In the genomic region with DNA sequence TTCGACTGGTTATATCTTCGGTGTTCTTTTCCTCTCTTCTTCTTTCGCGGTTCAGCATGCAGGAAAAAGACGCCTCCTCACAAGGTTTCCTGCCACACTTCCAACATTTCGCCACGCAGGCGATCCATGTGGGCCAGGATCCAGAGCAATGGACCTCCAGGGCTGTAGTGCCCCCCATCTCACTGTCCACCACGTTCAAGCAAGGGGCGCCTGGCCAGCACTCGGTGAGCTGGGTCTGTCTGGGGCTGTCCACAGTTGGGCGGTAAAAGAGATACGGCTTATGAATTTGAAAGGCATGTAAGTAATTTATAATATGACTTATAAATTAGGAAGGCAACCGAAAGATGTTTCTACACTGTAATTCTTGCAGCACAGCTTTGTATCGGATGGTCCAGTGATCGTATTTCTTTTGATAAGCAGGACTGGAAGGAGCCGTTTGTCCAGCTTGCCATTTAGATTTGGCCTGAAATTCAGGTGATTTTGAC, we compare ENCODE assay signal across 8 cellular contexts. TPM values are rescaled to one million over a fixed set of nuclear protein-coding genes. Genes with fewer than 3 reads are reported as not detected.
DNase-seq lines count a peak whose midpoint lies in the region; ATAC-seq and TF ChIP-seq lines count a peak whose summit lies in the region.

No MANE protein-coding gene starts in this region.

- H3K27me3 Mint-ChIP-seq in central memory CD8-positive, alpha-beta T cell: peaks cover 10% of the 10 kb centered on the region

- 1 to 2% methylated on average over 6 to 17 of the region's 17 CpGs for WGBS in transverse colon (ENCODE audit: low coverage in 1 of 2), 2 donors

- no peaks in the 10 kb centered on the region for H3K9me3 Mint-ChIP-seq in central memory CD8-positive, alpha-beta T cell

- H3K36me3 ChIP-seq in lower lobe of right lung (no peaks in the 10 kb centered on the region), transverse colon (no peaks in the 10 kb centered on the region)

- H3K4me1 ChIP-seq in lower lobe of right lung: peaks cover 13% of the 10 kb centered on the region
- H3K4me1 ChIP-seq in transverse colon: peaks cover 0 to 20% (median 19%) of the 10 kb centered on the region in 4 donors

- no peak for TF ChIP-seq POLR2A in transverse colon (IDR thresholded peaks at IDR 0.05)

- H3K27me3 ChIP-seq in lower lobe of right lung (ENCODE audit: low read depth) (no peaks in the 10 kb centered on the region), transverse colon (no peaks in the 10 kb centered on the region)

- H3K27ac ChIP-seq in lower lobe of right lung (peak overlapping the region; percentile 97), transverse colon (peak overlapping the region; percentile 88 to 94 (median 92))

- H3K4me3 Mint-ChIP-seq in central memory CD8-positive, alpha-beta T cell: peak overlapping the region; percentile 96

- peaks cover 20% of the 10 kb centered on the region for H3K4me1 Mint-ChIP-seq in central memory CD8-positive, alpha-beta T cell

- H3K36me3 Mint-ChIP-seq in central memory CD8-positive, alpha-beta T cell (ENCODE audit: insufficient read depth): peaks cover 11% of the 10 kb centered on the region

- intact Hi-C loops in lower lobe of right lung (cut with DNase I): no loop called here
- intact Hi-C loops in transverse colon (cut with DNase I; ENCODE audit: low total_unique reads): no loop called here
- intact Hi-C loops in posterior vena cava (cut with DNase I): loop anchor here in 1 of 2 donors (10.0 kb wide), 1 partner anchor 57 kb away; the partner anchor contains the start of gene ANKRD13C

- H3K9me3 ChIP-seq in lower lobe of right lung: no peaks in the 10 kb centered on the region
- no peaks in the 10 kb centered on the region for H3K9me3 ChIP-seq in transverse colon

- no peak for TF ChIP-seq CTCF in lower lobe of right lung (IDR thresholded peaks at IDR 0.05)
- TF ChIP-seq CTCF in transverse colon (IDR thresholded peaks at IDR 0.05): no peak

- in situ Hi-C loops in transverse colon (cut with MboI; ENCODE audit: low pct_ligation_motif_present in 1 of 4, low pct_unique_long_range_greater_than_20kb in 1 of 4, low sequenced_read_pairs in 3 of 4): loop anchor here in 1 of 4 donors (10.0 kb wide), 1 partner anchor 57 kb away; the partner anchor contains the start of gene ANKRD13C

- H3K27ac Mint-ChIP-seq in central memory CD8-positive, alpha-beta T cell (ENCODE audit: low read depth): peak overlapping the region; percentile 96

- no peak for ATAC-seq in central memory CD8-positive, alpha-beta T cell (replicated peaks; ENCODE audit: extremely low read depth, poor library complexity, severe bottlenecking)
- peak; percentile 51 to 66 for ATAC-seq in lower lobe of right lung

- DNase-seq in NCI-H82 treated with DMSO at 0.1 percent for 48 hours (lab: John Stamatoyannopoulos, UW; ENCODE audit: unreplicated experiment) (peak; percentile 74), NCI-H82 (lab: John Stamatoyannopoulos, UW) (no peak), lower lobe of right lung (no peak), transverse colon (no peak), posterior vena cava (ENCODE audit: low spot score) (no peak), COR-L47 (lab: John Stamatoyannopoulos, UW) (no peak)
- DNase-seq in Jurkat, Clone E6-1 (ENCODE audit: low read depth, low spot score): no peak
- no peak for DNase-seq in central memory CD8-positive, alpha-beta T cell (ENCODE audit: low spot score in 2 of 2)

- H3K4me3 ChIP-seq in Jurkat, Clone E6-1 (ENCODE audit: low read length): peak overlapping the region; percentile 86
- peak overlapping the region; percentile 69 for H3K4me3 ChIP-seq in lower lobe of right lung
- H3K4me3 ChIP-seq in transverse colon: peak overlapping the region; percentile 56 to 69 (median 60)

- no peak for TF ChIP-seq EP300 in transverse colon (IDR thresholded peaks at IDR 0.05; ENCODE audit: low read depth)

RNA-seq across cellular contexts. Expression of gene CTH, which starts 0.3 kb away (rescaled TPM):
- polyA plus RNA-seq in Jurkat, Clone E6-1 (2012; ENCODE audit: insufficient read depth, insufficient read length): 8.0 TPM
- total RNA-seq in lower lobe of right lung: 5.0 TPM
- 1 to 10 TPM in 3 of 4 donors, not detected in 1; 1.9 to 8.6 (median 3.4) TPM for total RNA-seq in transverse colon
- 1 to 10 TPM in 1 of 2 donors, under 1 TPM in 1; 0.76 to 2.5 TPM for total RNA-seq in posterior vena cava

RNA-seq across cellular contexts. Expression of gene ANKRD13C, which starts 56.9 kb away (rescaled TPM):
- 7.6 TPM for polyA plus RNA-seq in Jurkat, Clone E6-1 (2012; ENCODE audit: insufficient read depth, insufficient read length)
- total RNA-seq in lower lobe of right lung (18.0 TPM), transverse colon (10 to 100 TPM; 10.7 to 35.5 (median 27.1) TPM), posterior vena cava (10 to 100 TPM; 20.8 to 23.8 TPM)
